Comparison of ENCODE assay signal across 9 cellular contexts in the genomic region with DNA sequence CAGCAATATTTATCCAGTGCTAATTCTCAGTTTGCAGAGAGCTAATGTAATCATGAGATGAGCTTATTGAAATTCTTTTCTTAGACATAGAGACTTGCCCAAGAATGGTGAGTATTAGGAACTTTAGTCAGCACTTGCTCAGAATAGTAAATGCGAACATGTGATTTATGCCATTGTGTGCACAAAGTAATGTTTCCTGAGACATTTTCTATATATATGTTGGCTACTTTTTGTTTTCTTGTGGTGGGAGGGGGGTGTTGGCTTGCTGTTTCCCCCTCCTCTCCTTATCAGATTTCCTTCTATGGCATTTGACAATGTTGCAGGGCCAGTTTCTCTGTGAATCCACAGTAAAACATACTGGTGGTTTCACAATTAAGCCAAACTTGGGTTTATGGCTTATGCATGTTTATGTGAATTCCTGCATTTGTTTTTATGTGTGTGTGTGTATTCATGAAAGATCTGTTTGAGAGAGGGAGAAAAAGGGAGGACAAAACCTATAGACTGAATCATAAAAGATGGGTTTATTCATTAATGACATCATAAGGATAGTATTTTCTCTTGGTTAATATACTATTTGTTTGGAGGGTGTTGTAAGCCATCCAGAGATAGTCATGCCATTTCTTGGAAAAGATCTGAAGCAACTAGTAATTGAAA. TPM values are rescaled to one million over a fixed set of nuclear protein-coding genes. Genes with fewer than 3 reads are reported as not detected.
DNase-seq lines count a peak whose midpoint lies in the region; ATAC-seq, FAIRE-seq and TF ChIP-seq lines count a peak whose summit lies in the region.
"Had no signal": no experiment of that assay in that cellular context is flagged by ENCODE, and none has a peak within 500 bp of the region (broad histone marks: within the 10 kb centered on the region; RNA-seq: fewer than 3 reads in every experiment).

No MANE protein-coding gene starts in this region.

- no peak for TF ChIP-seq CTCF in A549 (IDR thresholded peaks at IDR 0.05)
- TF ChIP-seq CTCF in ascending aorta (IDR thresholded peaks at IDR 0.05), result no peak

- POLR2A ChIA-PET in A549 (lab: Yijun Ruan, JAX), result no interaction called here

- H3K4me3 ChIP-seq in A549, result no peak overlapping the region
- H3K4me3 ChIP-seq in HAP-1, result no peak overlapping the region
- H3K4me3 ChIP-seq in ascending aorta, result peak overlapping the region; percentile 21 to 34
- no peak overlapping the region for H3K4me3 ChIP-seq in mesendoderm (ENCODE audit: low read length)

- no peak overlapping the region for H4K5ac ChIP-seq in mesendoderm (ENCODE audit: low read length)

- H2BK5ac ChIP-seq in mesendoderm (ENCODE audit: low read length), result no peak overlapping the region

- H3K27ac ChIP-seq in A549 (no peak overlapping the region), ascending aorta (peak overlapping the region; percentile 73 to 80), mesendoderm (ENCODE audit: low read depth, low read length) (no peak overlapping the region)

- no peak overlapping the region for H3K23ac ChIP-seq in mesendoderm (ENCODE audit: low read length)

- no peaks in the 10 kb centered on the region for H3K79me1 ChIP-seq in mesendoderm (ENCODE audit: low read length)

- no peak for DNase-seq in A549 (ENCODE audit: low read depth in 1 of 2, low spot score in 1 of 2)
- peak; percentile 29 to 73 for DNase-seq in HAP-1 (ENCODE audit: low spot score in 2 of 2)
- DNase-seq in ascending aorta (ENCODE audit: low spot score in 2 of 2), result no peak
- peak; percentile 22 for DNase-seq in mesendoderm
- no peak for DNase-seq in left colon
- DNase-seq in SHP77 treated with DMSO at 0.1 percent for 48 hours (lab: John Stamatoyannopoulos, UW), result no peak
- DNase-seq in NCI-H146 treated with DMSO at 0.1 percent for 48 hours (lab: John Stamatoyannopoulos, UW; ENCODE audit: unreplicated experiment), result no peak
- DNase-seq: occipital lobe had no signal

- no peak for TF ChIP-seq RAD21 in A549 (conservative IDR thresholded peaks at IDR 0.05 in 1 of 2, IDR thresholded peaks at IDR 0.05 in 1 of 2)

- H3K56ac ChIP-seq in mesendoderm (ENCODE audit: low read length), result no peak overlapping the region

- H3K36me3 ChIP-seq in HAP-1 (replicated peaks) (peaks cover 8% of the 10 kb centered on the region; the same call in 1 of the 2 replicates), ascending aorta (no peaks in the 10 kb centered on the region), mesendoderm (ENCODE audit: control insufficient read depth, insufficient read depth, low read length) (no peaks in the 10 kb centered on the region)

- ATAC-seq in A549 (no peak), left colon (no peak), GM18867 (IDR thresholded peaks at IDR 0.05; ENCODE audit: unreplicated experiment) (no peak)

- TF ChIP-seq POLR2A in A549 (IDR thresholded peaks at IDR 0.05; ENCODE audit: low read length), result no peak

- 91% methylated on average over 1 of the region's 1 CpG for WGBS in A549 (ENCODE audit: missing lambda C conversion rate)
- no CpG with 5 or more reads among the region's 1 CpG for WGBS in mesendoderm (ENCODE audit: extremely low coverage, insufficient coverage, low lambda C conversion rate)

- H3K79me2 ChIP-seq in mesendoderm (ENCODE audit: control insufficient read depth, insufficient read depth, low read length), result no peaks in the 10 kb centered on the region

- no peak overlapping the region for H4K8ac ChIP-seq in mesendoderm (ENCODE audit: low read depth, low read length)

- no peak overlapping the region for H3K4ac ChIP-seq in mesendoderm (ENCODE audit: low read depth, low read length)

- CTCF ChIA-PET in A549 (lab: Yijun Ruan, JAX), result interaction anchor here (1.0 kb wide), 1 partner anchor 41 kb away, joined by 3 read pairs; no protein-coding TSS in a partner anchor

- H3K4me1 ChIP-seq in A549 (peaks cover 28% of the 10 kb centered on the region), HAP-1 (peaks cover 38% of the 10 kb centered on the region), ascending aorta (peaks cover 6 to 52% of the 10 kb centered on the region in 2 donors), mesendoderm (ENCODE audit: control insufficient read depth, low read depth, low read length) (no peaks in the 10 kb centered on the region)

- in situ Hi-C loops in HAP-1 (cut with MboI; ENCODE audit: low sequenced_read_pairs), result no loop called here

- no peak overlapping the region for H3K18ac ChIP-seq in mesendoderm (ENCODE audit: low read length)

- no peak for TF ChIP-seq EP300 in A549 (IDR thresholded peaks at IDR 0.05)

- H2AK5ac ChIP-seq in mesendoderm (ENCODE audit: low read length), result no peak overlapping the region

- intact Hi-C loops in ascending aorta (cut with DNase I), result loop anchor here (2.0 kb wide), 1 partner anchor 33 kb away; no protein-coding TSS in a partner anchor
- intact Hi-C loops in left colon (cut with DNase I, micrococcal nuclease), result no loop called here

- H3K9ac ChIP-seq in mesendoderm (ENCODE audit: low read length), result no peak overlapping the region

- H2BK120ac ChIP-seq in mesendoderm (ENCODE audit: low read depth, low read length), result no peak overlapping the region

- H3K27me3 ChIP-seq in HAP-1 (ENCODE audit: low read depth), result no peaks in the 10 kb centered on the region
- H3K27me3 ChIP-seq in ascending aorta, result no peaks in the 10 kb centered on the region
- no peaks in the 10 kb centered on the region for H3K27me3 ChIP-seq in mesendoderm (ENCODE audit: insufficient read depth, low read length, poor library complexity)

- peak overlapping the region; percentile 35; the same call in 2 of the 3 replicates for H3K4me2 ChIP-seq in A549
- H3K4me2 ChIP-seq in mesendoderm (ENCODE audit: low read length), result no peak overlapping the region

- H2BK15ac ChIP-seq in mesendoderm (replicated peaks; ENCODE audit: low read depth), result no peak overlapping the region

- no peaks in the 10 kb centered on the region for H3K9me3 ChIP-seq in A549
- H3K9me3 ChIP-seq in HAP-1, result no peaks in the 10 kb centered on the region
- H3K9me3 ChIP-seq in ascending aorta, result peaks cover 0 to 12% of the 10 kb centered on the region in 2 donors

- no peak for FAIRE-seq in A549 (lab: Jason Lieb, UNC)

TF ChIP-seq in A549, 52 proteins besides CTCF, POLR2A, EP300 and RAD21:
- no peak for TF ChIP-seq NFE2L2 (conservative IDR thresholded peaks at IDR 0.05; ENCODE audit: low read length)
- TF ChIP-seq, protein P1, sequence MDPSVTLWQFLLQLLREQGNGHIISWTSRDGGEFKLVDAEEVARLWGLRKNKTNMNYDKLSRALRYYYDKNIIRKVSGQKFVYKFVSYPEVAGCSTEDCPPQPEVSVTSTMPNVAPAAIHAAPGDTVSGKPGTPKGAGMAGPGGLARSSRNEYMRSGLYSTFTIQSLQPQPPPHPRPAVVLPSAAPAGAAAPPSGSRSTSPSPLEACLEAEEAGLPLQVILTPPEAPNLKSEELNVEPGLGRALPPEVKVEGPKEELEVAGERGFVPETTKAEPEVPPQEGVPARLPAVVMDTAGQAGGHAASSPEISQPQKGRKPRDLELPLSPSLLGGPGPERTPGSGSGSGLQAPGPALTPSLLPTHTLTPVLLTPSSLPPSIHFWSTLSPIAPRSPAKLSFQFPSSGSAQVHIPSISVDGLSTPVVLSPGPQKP (IDR thresholded peaks at IDR 0.05; ENCODE audit: low read depth, low read length), result no peak
- TF ChIP-seq HOXB13 (CRISPR knock-in tag; IDR thresholded peaks at IDR 0.05; ENCODE audit: low read depth), result no peak
- TF ChIP-seq, protein P2, sequence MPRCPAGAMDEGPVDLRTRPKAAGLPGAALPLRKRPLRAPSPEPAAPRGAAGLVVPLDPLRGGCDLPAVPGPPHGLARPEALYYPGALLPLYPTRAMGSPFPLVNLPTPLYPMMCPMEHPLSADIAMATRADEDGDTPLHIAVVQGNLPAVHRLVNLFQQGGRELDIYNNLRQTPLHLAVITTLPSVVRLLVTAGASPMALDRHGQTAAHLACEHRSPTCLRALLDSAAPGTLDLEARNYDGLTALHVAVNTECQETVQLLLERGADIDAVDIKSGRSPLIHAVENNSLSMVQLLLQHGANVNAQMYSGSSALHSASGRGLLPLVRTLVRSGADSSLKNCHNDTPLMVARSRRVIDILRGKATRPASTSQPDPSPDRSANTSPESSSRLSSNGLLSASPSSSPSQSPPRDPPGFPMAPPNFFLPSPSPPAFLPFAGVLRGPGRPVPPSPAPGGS (IDR thresholded peaks at IDR 0.05), result no peak
- TF ChIP-seq TFCP2L1 (CRISPR knock-in tag; IDR thresholded peaks at IDR 0.05), result no peak
- no peak for TF ChIP-seq SREBF2 (IDR thresholded peaks at IDR 0.05)

RNA-seq across cellular contexts. Expression of a gene that starts 36.3 kb away (rescaled TPM):
- 1.6 and 1.7 TPM in 2 replicates for polyA plus RNA-seq in A549 (2011; rRNA removed)
- 0.29 and 0.40 TPM in 2 replicates for polyA plus RNA-seq in A549 (2012; cell fraction: cytosol; rRNA removed)
- polyA plus RNA-seq in A549 (2012; cell fraction: nucleus; rRNA removed), result 0.31 and 0.59 TPM in 2 replicates
- polyA plus RNA-seq in A549 (2017; fragmentation: RNase III; extraction: RNeasy Plus Mini Kit Qiagen cat#74134 plus additional on column Dnase treatment), result 0.75 to 0.91 TPM (median 0.84 TPM) in 3 replicates
- 5.8 and 5.9 TPM in 2 replicates for polyA minus RNA-seq in A549 (2011; rRNA and poly(A)+ RNA removed)
- 92.5 TPM for total RNA-seq in ascending aorta
- 2.1 TPM for polyA plus RNA-seq in mesendoderm (2013, experiment 1 of 2)
- polyA plus RNA-seq in mesendoderm (2013, experiment 2 of 2), result 2.0 TPM
- total RNA-seq in left colon, result 10 to 100 TPM; 20.0 to 20.5 TPM

Comparison
In these comparisons a context has a peak if more than half of its experiments do, and no peak if none do; other contexts are left out.
1. DNase-seq: peak in HAP-1 (2 of 2) and mesendoderm (single experiment); none in A549 (0 of 2), ascending aorta (0 of 2), left colon (0 of 2), SHP77 treated with DMSO at 0.1 percent for 48 hours (single experiment) and NCI-H146 treated with DMSO at 0.1 percent for 48 hours (single experiment).
2. H3K27ac ChIP-seq: peak in ascending aorta (2 of 2); none in A549 (0 of 2) and mesendoderm (single experiment).
3. H3K4me3 ChIP-seq: peak in ascending aorta (2 of 2); none in A549 (single experiment), HAP-1 (single experiment) and mesendoderm (single experiment).